In genomic region chr11:21485011-21485410, GRCh38 we compare ENCODE assay signal across 21 cellular contexts.
"Had no signal": no experiment of that assay in that cellular context is flagged by ENCODE, and none has a peak within 500 bp of the region (broad histone marks: within the 10 kb centered on the region; RNA-seq: fewer than 3 reads in every experiment).

No MANE protein-coding gene starts in this region.

- H3K9ac ChIP-seq: KMS-11, SK-N-SH had no signal

- ATAC-seq: K562 had no signal

- H3K4me2 ChIP-seq: KMS-11, SK-N-SH had no signal

- DNase-seq: Kasumi-1, MM.1S, NCI-H1092 treated with DMSO at 0.1 percent for 48 hours, NCI-H1436, NCI-H187, NCI-H2029, NCI-H2081 treated with DMSO at 0.1 percent for 48 hours, NCI-H2171, NCI-H226, NCI-H446, NCI-H510A, NCI-H524 treated with DMSO at 0.1 percent for 48 hours, NCI-H69, NCI-H774, Right ventricle myocardium superior, RPMI8226, SIG-M5, SK-N-SH had no signal

- H3K4me3 ChIP-seq: K562 had no signal

- H3K27ac ChIP-seq: KMS-11 had no signal

- H3K9me3 ChIP-seq: SK-N-SH had no signal

- FAIRE-seq: K562, RCC 7860 had no signal
